ENCODE assay signal across 8 cellular contexts in genomic region chr5:1641560-1642166, GRCh38.
DNase-seq lines count a peak whose midpoint lies in the region; ATAC-seq and TF ChIP-seq lines count a peak whose summit lies in the region.

No MANE protein-coding gene starts in this region.

- H3K27ac ChIP-seq in Panc1 (ENCODE audit: low read length) (no peak overlapping the region), stomach (no peak overlapping the region)

- DNase-seq in Calu3 (peak; percentile 72), Panc1 (ENCODE audit: low read depth, low spot score) (peak; percentile 84), fibroblast of mammary gland (ENCODE audit: low read depth) (peak; percentile 86), neural crest cell (ENCODE audit: low read depth, low spot score) (peak; percentile 70), stomach (peak; percentile 86)
- peak; percentile 45 for DNase-seq in activated T-cell treated with anti-CD3 and anti-CD28 coated beads, Interleukin-2, amount 50 U/mL, for 4 hours

- intact Hi-C loops in Calu3 (cut with micrococcal nuclease; ENCODE audit: unreplicated experiment): loop anchor here (10.0 kb wide), 1 partner anchor 297 kb away; the partner anchor contains the start of gene CLPTM1L
- intact Hi-C loops in Panc1 (cut with micrococcal nuclease; ENCODE audit: unreplicated experiment): loop anchor here (2.0 to 10.0 kb wide), 3 partner anchors 47 to 467 kb away; no protein-coding TSS in a partner anchor
- intact Hi-C loops in stomach (cut with DNase I; ENCODE audit: low total_unique reads): loop anchor here (5.0 kb wide), 1 partner anchor 474 kb away; no protein-coding TSS in a partner anchor

- H3K9me3 Mint-ChIP-seq in Calu3 (ENCODE audit: low read depth, unreplicated experiment) (no peaks in the 10 kb centered on the region), neural crest cell (no peaks in the 10 kb centered on the region)
- H3K9me3 Mint-ChIP-seq in activated T-cell treated with anti-CD3 and anti-CD28 coated beads, Interleukin-2, amount 50 U/mL, for 4 hours: no peaks in the 10 kb centered on the region

- peak; percentile 75 for ATAC-seq in GM21619 (IDR thresholded peaks at IDR 0.05; ENCODE audit: unreplicated experiment)
- peak; percentile 83 for ATAC-seq in Panc1
- peak; percentile 68 to 84 for ATAC-seq in activated T-cell treated with anti-CD3 and anti-CD28 coated beads, Interleukin-2, amount 50 U/mL, for 4 hours

- TF ChIP-seq CTCF in Calu3 (IDR thresholded peaks at IDR 0.05; ENCODE audit: unreplicated experiment) (peak; percentile 76), LNCAP (IDR thresholded peaks at IDR 0.05) (peak; percentile 98), Panc1 (IDR thresholded peaks at IDR 0.05) (peak; percentile 99), fibroblast of mammary gland (conservative IDR thresholded peaks at IDR 0.05; ENCODE audit: control insufficient read depth, insufficient read depth, low read depth, low read length) (peak; percentile 74), neural crest cell (conservative IDR thresholded peaks at IDR 0.05) (peak; percentile 83), stomach (IDR thresholded peaks at IDR 0.05) (peak in 5 of 7 experiments; percentile 74 to 85 (median 82))

- peaks cover 6% of the 10 kb centered on the region for H3K4me1 ChIP-seq in Panc1 (ENCODE audit: control insufficient read depth, insufficient read depth, low read length)
- H3K4me1 ChIP-seq in stomach: peaks cover 0 to 22% (median 8%) of the 10 kb centered on the region in 4 donors

- CTCF ChIA-PET in Calu3 (lab: Charles Lee): no interaction called here
- CTCF ChIA-PET in Panc1 (lab: Charles Lee): no interaction called here

- H3K36me3 Mint-ChIP-seq in Calu3 (ENCODE audit: insufficient read depth, unreplicated experiment): no peaks in the 10 kb centered on the region
- H3K36me3 Mint-ChIP-seq in activated T-cell treated with anti-CD3 and anti-CD28 coated beads, Interleukin-2, amount 50 U/mL, for 4 hours (ENCODE audit: insufficient read depth): no peaks in the 10 kb centered on the region
- no peaks in the 10 kb centered on the region for H3K36me3 Mint-ChIP-seq in neural crest cell (ENCODE audit: low read depth)

- H3K4me3 ChIP-seq in Panc1 (ENCODE audit: low read depth in 2 of 2, low read length in 2 of 2) (no peak overlapping the region), fibroblast of mammary gland (ENCODE audit: control insufficient read depth, low read depth, low read length) (no peak overlapping the region), stomach (no peak overlapping the region)

- BruUV-seq in Calu3 (replicated peaks; lab: Mats Ljungman, UMichigan): no TSS peak
- no TSS peak for BruUV-seq in Panc1 (replicated peaks; lab: Mats Ljungman, UMichigan)

- peaks cover 39% of the 10 kb centered on the region for H3K27me3 Mint-ChIP-seq in Calu3 (ENCODE audit: unreplicated experiment)
- peaks cover 32% of the 10 kb centered on the region for H3K27me3 Mint-ChIP-seq in activated T-cell treated with anti-CD3 and anti-CD28 coated beads, Interleukin-2, amount 50 U/mL, for 4 hours (ENCODE audit: low read depth)
- peaks cover 46% of the 10 kb centered on the region for H3K27me3 Mint-ChIP-seq in neural crest cell (ENCODE audit: low read depth)

- 2 to 5% (median 4%) methylated on average over 12 of the region's 12 CpGs for WGBS in stomach, 5 donors

- H3K4me3 Mint-ChIP-seq in Calu3 (ENCODE audit: low read depth, unreplicated experiment) (no peak overlapping the region), neural crest cell (peak overlapping the region; percentile 58)
- peak overlapping the region; percentile 8 for H3K4me3 Mint-ChIP-seq in activated T-cell treated with anti-CD3 and anti-CD28 coated beads, Interleukin-2, amount 50 U/mL, for 4 hours

- H3K9me3 ChIP-seq in Panc1 (ENCODE audit: control insufficient read depth, insufficient read depth, low read depth, low read length) (no peaks in the 10 kb centered on the region), stomach (no peaks in the 10 kb centered on the region)

- POLR2A ChIA-PET in Panc1 (lab: Charles Lee): no interaction called here

- H3K36me3 ChIP-seq in Panc1 (ENCODE audit: control insufficient read depth, insufficient read depth, low read length) (no peaks in the 10 kb centered on the region), stomach (no peaks in the 10 kb centered on the region)

- in situ Hi-C loops in Panc1 (cut with HindIII; ENCODE audit: low pct_unique_long_range_greater_than_20kb, low sequenced_read_pairs): no loop called here

- no peaks in the 10 kb centered on the region for H3K4me1 Mint-ChIP-seq in Calu3 (ENCODE audit: low read depth, unreplicated experiment)
- peaks cover 9% of the 10 kb centered on the region for H3K4me1 Mint-ChIP-seq in activated T-cell treated with anti-CD3 and anti-CD28 coated beads, Interleukin-2, amount 50 U/mL, for 4 hours (ENCODE audit: low read depth)
- peaks cover 11% of the 10 kb centered on the region for H3K4me1 Mint-ChIP-seq in neural crest cell

- H3K27ac Mint-ChIP-seq in Calu3 (ENCODE audit: unreplicated experiment) (no peak overlapping the region), neural crest cell (ENCODE audit: unreplicated experiment) (no peak overlapping the region)

- no peak for TF ChIP-seq POLR2A in stomach (IDR thresholded peaks at IDR 0.05)

- TF ChIP-seq EP300 in stomach (IDR thresholded peaks at IDR 0.05): no peak

- H3K27me3 ChIP-seq in Panc1 (ENCODE audit: control insufficient read depth, insufficient read depth, low read length) (peaks cover 8% of the 10 kb centered on the region), stomach (peaks cover 8 to 32% (median 26%) of the 10 kb centered on the region in 3 donors)
